Comparison of ENCODE assay signal across 12 cellular contexts in the genomic region with DNA sequence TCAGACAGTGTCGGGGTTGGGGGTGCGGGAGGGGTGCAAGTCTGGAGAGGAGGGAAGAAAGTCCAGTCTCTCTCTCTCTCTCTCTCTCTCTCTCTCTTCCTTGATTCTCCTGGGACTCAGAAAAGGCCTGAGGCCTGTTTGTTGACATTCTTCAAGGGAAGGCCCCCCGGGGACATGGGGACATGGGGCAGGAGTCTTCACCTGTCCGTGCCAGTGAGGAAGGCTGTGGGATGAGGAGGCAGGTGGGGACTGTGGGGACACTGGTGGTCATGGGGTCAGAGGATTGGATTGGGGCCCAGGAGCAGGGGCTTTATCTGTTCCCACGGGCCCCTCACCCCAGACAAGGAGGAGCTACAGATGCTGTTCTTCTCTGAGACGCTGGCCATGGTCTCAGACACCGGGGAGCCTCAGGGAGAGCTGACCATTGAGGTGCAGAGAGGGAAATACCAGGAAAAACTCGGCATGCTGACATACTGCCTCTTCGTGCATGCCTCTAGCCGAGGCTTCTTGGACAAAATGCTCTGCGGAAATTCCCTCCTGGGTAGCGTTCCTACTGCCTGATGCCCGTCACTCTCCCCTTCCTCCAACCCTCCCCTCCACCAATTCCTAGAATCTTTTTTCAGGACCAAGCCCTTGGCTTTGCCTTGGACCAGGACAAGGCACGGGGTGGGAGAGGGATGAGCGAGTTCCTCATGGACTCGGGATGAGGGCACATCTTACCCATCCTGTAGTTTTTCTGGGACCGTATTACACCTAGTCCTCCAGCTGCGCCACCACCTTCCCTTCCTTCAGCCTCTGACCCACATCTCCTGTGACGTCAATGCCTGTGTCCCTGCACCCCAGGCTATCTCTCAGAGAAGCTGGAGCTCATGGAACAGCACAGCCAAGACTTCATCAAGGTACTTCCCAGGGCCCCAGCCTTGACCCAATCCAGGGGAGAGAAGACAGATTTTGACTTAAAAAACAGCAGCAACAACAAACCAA. TPM values are rescaled to one million over a fixed set of nuclear protein-coding genes. Genes with fewer than 3 reads are reported as not detected.
DNase-seq lines count a peak whose midpoint lies in the region; ATAC-seq and TF ChIP-seq lines count a peak whose summit lies in the region.
"Had no signal": no experiment of that assay in that cellular context is flagged by ENCODE, and none has a peak within 500 bp of the region (broad histone marks: within the 10 kb centered on the region; RNA-seq: fewer than 3 reads in every experiment).

No MANE protein-coding gene starts in this region.

- DNase-seq in right cardiac atrium, result no peak
- no peak for DNase-seq in Right ventricle myocardium superior
- DNase-seq in cerebellar cortex (ENCODE audit: low spot score), result peak; percentile 8
- no peak for DNase-seq in nephron progenitor cell
- DNase-seq in dorsolateral prefrontal cortex, result no peak
- DNase-seq in HUDEP-2 (lab: John Stamatoyannopoulos, UW; ENCODE audit: unreplicated experiment in 76 of 76), result no peak
- no peak for DNase-seq in NCI-H1930 (lab: John Stamatoyannopoulos, UW)
- no peak for DNase-seq in DMS53 treated with DMSO at 0.1 percent for 48 hours (lab: John Stamatoyannopoulos, UW; ENCODE audit: unreplicated experiment)
- DNase-seq: NCI-H187 treated with DMSO at 0.1 percent for 48 hours had no signal

- no peaks in the 10 kb centered on the region for H3K9me3 ChIP-seq in right cardiac atrium (ENCODE audit: control insufficient read depth, low read length)
- H3K9me3 ChIP-seq: tibial nerve had no signal

- H3K27ac ChIP-seq in right cardiac atrium (ENCODE audit: low read length) (no peak overlapping the region), dorsolateral prefrontal cortex (peak overlapping the region in 1 of 59 donors; percentile 16)
- H3K27ac ChIP-seq: tibial nerve had no signal

- TF ChIP-seq CTCF in nephron progenitor cell (IDR thresholded peaks at IDR 0.05) (no peak), dorsolateral prefrontal cortex (IDR thresholded peaks at IDR 0.05 in 54 of 56, conservative IDR thresholded peaks at IDR 0.05 in 2 of 56; ENCODE audit: low read depth in 1 of 56, partially characterized antibody in 56 of 56) (no peak)

- H3K4me3 Mint-ChIP-seq in nephron progenitor cell, result peak overlapping the region; percentile 66
- H3K4me3 Mint-ChIP-seq: natural killer cell had no signal

- peaks cover 4% of the 10 kb centered on the region for H3K36me3 Mint-ChIP-seq in nephron progenitor cell (ENCODE audit: low read depth)
- H3K36me3 Mint-ChIP-seq: natural killer cell had no signal

- no peaks in the 10 kb centered on the region for H3K4me1 ChIP-seq in right cardiac atrium (ENCODE audit: control insufficient read depth, insufficient read depth, low read length)

- H3K27me3 ChIP-seq in right cardiac atrium (ENCODE audit: control insufficient read depth, insufficient read depth) (no peaks in the 10 kb centered on the region), dorsolateral prefrontal cortex (no peaks in the 10 kb centered on the region)
- H3K27me3 ChIP-seq: tibial nerve had no signal

- H3K4me3 ChIP-seq in right cardiac atrium (ENCODE audit: low read length) (no peak overlapping the region), dorsolateral prefrontal cortex (peak overlapping the region in 3 of 59 donors; percentile 2 to 20 (median 13))
- H3K4me3 ChIP-seq: tibial nerve had no signal

- 55% methylated on average over 19 of the region's 19 CpGs for WGBS in right cardiac atrium

- ATAC-seq in right cardiac atrium (peak; percentile 18 to 34), Right ventricle myocardium superior (ENCODE audit: poor library complexity) (no peak)

- no peaks in the 10 kb centered on the region for H3K27me3 Mint-ChIP-seq in nephron progenitor cell (ENCODE audit: low read depth, poor library complexity)

- peak overlapping the region; percentile 98 for H3K27ac Mint-ChIP-seq in nephron progenitor cell
- H3K27ac Mint-ChIP-seq: natural killer cell had no signal

- H3K9me3 Mint-ChIP-seq in nephron progenitor cell, result peaks cover 16% of the 10 kb centered on the region
- H3K9me3 Mint-ChIP-seq: natural killer cell had no signal

- peaks cover 53% of the 10 kb centered on the region for H3K4me1 Mint-ChIP-seq in nephron progenitor cell
- H3K4me1 Mint-ChIP-seq: natural killer cell had no signal

- intact Hi-C loops in right cardiac atrium (cut with DNase I) (loop anchor here (2.0 to 5.0 kb wide), 3 partner anchors 50 to 57 kb away; no protein-coding TSS in a partner anchor), Right ventricle myocardium superior (cut with DNase I) (loop anchor here (5.0 kb wide), 1 partner anchor 55 kb away; no protein-coding TSS in a partner anchor), dorsolateral prefrontal cortex (cut with DNase I) (loop anchor here in 1 of 2 donors (2.0 kb wide), 1 partner anchor 57 kb away; no protein-coding TSS in a partner anchor)

RNA-seq across cellular contexts. Expression of gene CATIP, which starts 0.8 kb away (rescaled TPM):
- total RNA-seq in right cardiac atrium (not detected), Right ventricle myocardium superior (not detected), dorsolateral prefrontal cortex (1 to 10 TPM in 73 of 120 experiments, under 1 TPM in 42, not detected in 5; 0.20 to 4.6 (median 1.3) TPM)
- polyA plus RNA-seq in right cardiac atrium, result 0.16 TPM
- total RNA-seq: left colon, tibial nerve had no signal

RNA-seq across cellular contexts. Expression of gene SLC11A1, which starts 24.6 kb away (rescaled TPM):
- 10 to 100 TPM in 2 of 4 donors, 1 to 10 TPM in 2; 6.4 to 19.5 (median 12.5) TPM for total RNA-seq in right cardiac atrium
- polyA plus RNA-seq in right cardiac atrium, result 13.8 TPM
- 4.4 TPM for total RNA-seq in Right ventricle myocardium superior
- 10 to 100 TPM in 90 of 120 experiments, 1 to 10 TPM in 30; 2.6 to 76.0 (median 19.2) TPM for total RNA-seq in dorsolateral prefrontal cortex

RNA-seq across cellular contexts. Expression of gene CTDSP1, which starts 42.2 kb away (rescaled TPM):
- 100 to 1,000 TPM in 3 of 4 donors, 10 to 100 TPM in 1; 99.9 to 118 (median 116) TPM for total RNA-seq in right cardiac atrium
- polyA plus RNA-seq in right cardiac atrium, result 85.9 TPM
- 85.1 TPM for total RNA-seq in Right ventricle myocardium superior
- 10 to 100 TPM; 25.1 to 85.9 (median 45.2) TPM for total RNA-seq in dorsolateral prefrontal cortex
